1 cellular context compared by ENCODE assay signal in the genomic region with DNA sequence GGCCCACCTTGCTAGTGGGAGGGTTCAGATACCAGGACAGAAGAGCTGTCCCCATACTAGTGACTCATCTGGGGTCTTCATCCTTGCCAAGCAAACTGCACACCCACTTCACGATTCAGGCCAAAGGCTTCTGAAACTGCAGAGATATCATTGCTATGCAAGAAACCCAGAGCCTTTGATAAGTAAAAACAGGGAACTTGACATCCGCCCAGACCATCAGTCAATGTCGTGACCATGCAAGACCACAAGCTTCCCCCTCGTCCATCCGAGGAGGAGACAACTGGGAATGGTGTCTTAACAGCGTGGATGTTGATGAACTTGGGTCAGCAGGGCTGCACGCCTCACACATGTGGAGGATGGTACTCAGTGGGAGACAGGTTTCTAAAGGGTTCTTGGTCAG.
TF ChIP-seq lines count a peak whose summit lies in the region.

No MANE protein-coding gene starts in this region.

TF ChIP-seq in K562, 482 proteins besides CTCF, POLR2A, EP300 and RAD21 (continued from another document):
- peak in 1 of 2 experiments; percentile 64; a peak in 1 of 4 replicates for TF ChIP-seq ZNF639 (CRISPR knock-in tag; conservative IDR thresholded peaks at IDR 0.05 in 1 of 2, IDR thresholded peaks at IDR 0.05 in 1 of 2)
- no peak for TF ChIP-seq OTX1 (CRISPR knock-in tag; IDR thresholded peaks at IDR 0.05)
- TF ChIP-seq TAF9B (IDR thresholded peaks at IDR 0.05; ENCODE audit: partially characterized antibody), result peak; percentile 49
- TF ChIP-seq C11orf30 (IDR thresholded peaks at IDR 0.05; ENCODE audit: low read depth), result peak; percentile 66
- TF ChIP-seq SMARCE1 (IDR thresholded peaks at IDR 0.05), result peak; percentile 82
- peak; percentile 82 for TF ChIP-seq MYNN (IDR thresholded peaks at IDR 0.05)
- no peak for TF ChIP-seq MYNN (CRISPR knock-in tag; IDR thresholded peaks at IDR 0.05)
- no peak for TF ChIP-seq KLF1 (tag; IDR thresholded peaks at IDR 0.05)
- TF ChIP-seq ZBTB1 (CRISPR knock-in tag; IDR thresholded peaks at IDR 0.05; ENCODE audit: borderline replicate concordance, low read depth), result no peak
- peak; percentile 91 for TF ChIP-seq TEAD4 (IDR thresholded peaks at IDR 0.05; ENCODE audit: low read length)
- no peak for TF ChIP-seq TEAD4 (CRISPR knock-in tag; IDR thresholded peaks at IDR 0.05; ENCODE audit: borderline replicate concordance)
